ENCODE assay signal across 1 cellular context in genomic region chr3:66998075-66998898, GRCh38.
A peak's percentile ranks its signal among the peaks of the same experiment; 100 is the strongest.
TF ChIP-seq lines count a peak whose summit lies in the region.

KBTBD8 (plus strand) TSS chr3:66998307; CDS start chr3:66998356, 49 bp downstream.

TF ChIP-seq in K562, 482 proteins besides CTCF, POLR2A, EP300 and RAD21 (continued from another document and continues in another):
- no peak for TF ChIP-seq ZNF609 (CRISPR knock-in tag; IDR thresholded peaks at IDR 0.05; ENCODE audit: borderline replicate concordance)
- TF ChIP-seq TBP (optimal IDR thresholded peaks at IDR 0.05; ENCODE audit: low read depth, low read length) = peak; percentile 50
- TF ChIP-seq KDM5B (IDR thresholded peaks at IDR 0.05; ENCODE audit: insufficient replicate concordance, low read depth, low read length) = no peak
- TF ChIP-seq NCOA2 (IDR thresholded peaks at IDR 0.05; ENCODE audit: partially characterized antibody in 2 of 2) = no peak
- no peak for TF ChIP-seq HNRNPK (IDR thresholded peaks at IDR 0.05; ENCODE audit: low read depth, low read length, poor library complexity, severe bottlenecking)
- no peak for TF ChIP-seq ZNF644 (tag; IDR thresholded peaks at IDR 0.05; ENCODE audit: low read depth)
- no peak for TF ChIP-seq ELF1 (tag; IDR thresholded peaks at IDR 0.05)
- TF ChIP-seq CHAMP1 (IDR thresholded peaks at IDR 0.05) = no peak
- no peak for TF ChIP-seq PHF21A (IDR thresholded peaks at IDR 0.05; ENCODE audit: borderline replicate concordance, low read depth)
- no peak for TF ChIP-seq PURB (CRISPR knock-in tag; IDR thresholded peaks at IDR 0.05; ENCODE audit: low read depth)
- TF ChIP-seq HBP1 (CRISPR knock-in tag; IDR thresholded peaks at IDR 0.05) = no peak
- no peak for TF ChIP-seq TAF7 (tag; IDR thresholded peaks at IDR 0.05)
- TF ChIP-seq ZNF232 (CRISPR knock-in tag; IDR thresholded peaks at IDR 0.05) = no peak
- peak; percentile 72 for TF ChIP-seq ZNF395 (CRISPR knock-in tag; IDR thresholded peaks at IDR 0.05)
- no peak for TF ChIP-seq CBX1 (IDR thresholded peaks at IDR 0.05; ENCODE audit: low read depth)
- TF ChIP-seq SOX6 (IDR thresholded peaks at IDR 0.05) = no peak
- no peak for TF ChIP-seq PRDM10 (IDR thresholded peaks at IDR 0.05; ENCODE audit: partially characterized antibody)
- TF ChIP-seq ZBTB5 (IDR thresholded peaks at IDR 0.05) = peak; percentile 95
- TF ChIP-seq SAFB2 (IDR thresholded peaks at IDR 0.05; ENCODE audit: borderline replicate concordance, low read depth, low read length, severe bottlenecking) = no peak
- TF ChIP-seq NR0B1 (IDR thresholded peaks at IDR 0.05; ENCODE audit: partially characterized antibody) = no peak
- no peak for TF ChIP-seq ELF2 (CRISPR knock-in tag; IDR thresholded peaks at IDR 0.05)
- no peak for TF ChIP-seq CCNT2 (IDR thresholded peaks at IDR 0.05; ENCODE audit: borderline replicate concordance, extremely low read depth, insufficient read length, low read depth, low read length)
- TF ChIP-seq GABPB1 (CRISPR knock-in tag; IDR thresholded peaks at IDR 0.05) = no peak
- no peak for TF ChIP-seq POLR2H (tag; IDR thresholded peaks at IDR 0.05; ENCODE audit: low read depth)
- TF ChIP-seq HNRNPLL (IDR thresholded peaks at IDR 0.05; ENCODE audit: low read depth, low read length, poor library complexity, severe bottlenecking) = peak; percentile 10
- TF ChIP-seq MCM5 (IDR thresholded peaks at IDR 0.05; ENCODE audit: low read depth) = no peak
- TF ChIP-seq MTA2 (IDR thresholded peaks at IDR 0.05; ENCODE audit: low read depth) = no peak
- TF ChIP-seq SRSF7 (optimal IDR thresholded peaks at IDR 0.05; ENCODE audit: low read depth, low read length) = no peak
- TF ChIP-seq SMAD1 (IDR thresholded peaks at IDR 0.05; ENCODE audit: low read depth, low read length, partially characterized antibody) = no peak
- TF ChIP-seq EGR1 (conservative IDR thresholded peaks at IDR 0.05) = 0 out of 2 replicates have a peak, but pooled peaks have one; percentile 21
- no peak for TF ChIP-seq NUFIP1 (IDR thresholded peaks at IDR 0.05; ENCODE audit: partially characterized antibody)
- TF ChIP-seq ZNF583 (CRISPR knock-in tag; IDR thresholded peaks at IDR 0.05) = no peak
- TF ChIP-seq ZNF445 (CRISPR knock-in tag; IDR thresholded peaks at IDR 0.05; ENCODE audit: low read depth) = no peak
- peak; percentile 65; the same call in 1 of the 2 replicates for TF ChIP-seq CREM (IDR thresholded peaks at IDR 0.05; ENCODE audit: low read depth)
- TF ChIP-seq TBL1XR1 (IDR thresholded peaks at IDR 0.05; ENCODE audit: low read length in 2 of 2) = no peak; a peak in 1 of 4 replicates
- TF ChIP-seq ZNF668 (CRISPR knock-in tag; IDR thresholded peaks at IDR 0.05) = no peak
- TF ChIP-seq EWSR1 (IDR thresholded peaks at IDR 0.05; ENCODE audit: borderline replicate concordance, low read depth, partially characterized antibody) = no peak
- TF ChIP-seq SPI1 (IDR thresholded peaks at IDR 0.05; ENCODE audit: borderline replicate concordance, low read depth, low read length) = no peak
- no peak for TF ChIP-seq MTA1 (IDR thresholded peaks at IDR 0.05; ENCODE audit: borderline replicate concordance)
- TF ChIP-seq TOE1 (IDR thresholded peaks at IDR 0.05; ENCODE audit: borderline replicate concordance) = no peak
- no peak for TF ChIP-seq TOE1 (CRISPR knock-in tag; IDR thresholded peaks at IDR 0.05; ENCODE audit: borderline replicate concordance, low read depth)
- no peak for TF ChIP-seq MXD1 (CRISPR knock-in tag; IDR thresholded peaks at IDR 0.05; ENCODE audit: borderline replicate concordance, poor library complexity, severe bottlenecking)
- no peak for TF ChIP-seq TCF7L2 (IDR thresholded peaks at IDR 0.05; ENCODE audit: low read depth, low read length)
- TF ChIP-seq HMGXB4 (CRISPR knock-in tag; IDR thresholded peaks at IDR 0.05) = no peak
- TF ChIP-seq TAF9B (IDR thresholded peaks at IDR 0.05; ENCODE audit: partially characterized antibody) = no peak
- no peak for TF ChIP-seq XRCC3 (IDR thresholded peaks at IDR 0.05)
- TF ChIP-seq CBX8 (IDR thresholded peaks at IDR 0.05; ENCODE audit: borderline replicate concordance, extremely low read depth, low read depth, low read length, poor library complexity, severe bottlenecking) = no peak
